In genomic region chr7:30799206-30799975, GRCh38 we compare ENCODE assay signal across 8 cellular contexts. TPM values are rescaled to one million over a fixed set of nuclear protein-coding genes. Genes with fewer than 3 reads are reported as not detected.
DNase-seq lines count a peak whose midpoint lies in the region; ATAC-seq and TF ChIP-seq lines count a peak whose summit lies in the region.

No MANE protein-coding gene starts in this region.

- peak; percentile 76 for ATAC-seq in GM21576 (IDR thresholded peaks at IDR 0.05; ENCODE audit: unreplicated experiment)

- H3K36me3 ChIP-seq in stomach smooth muscle (ENCODE audit: control insufficient read depth in 2 of 2, insufficient read depth in 2 of 2, low read length in 2 of 2): peaks cover 0 to 3% of the 10 kb centered on the region in 2 donors

- peak overlapping the region; percentile 49 for H3K27ac ChIP-seq in stomach smooth muscle (ENCODE audit: low read length)

- peak overlapping the region in 1 of 2 donors; percentile 5 for H3K9ac ChIP-seq in stomach smooth muscle (ENCODE audit: low read length in 2 of 2)

- H3K9me3 ChIP-seq in stomach smooth muscle (ENCODE audit: control insufficient read depth in 2 of 2, low read length in 2 of 2): no peaks in the 10 kb centered on the region

- CTCF ChIA-PET in GM10248 (lab: Yijun Ruan, JAX): interaction anchor here (0.8 to 2.9 kb wide), 16 partner anchors 8 to 334 kb away, joined by 3 to 31 read pairs (median 5); no protein-coding TSS in a partner anchor

- no peak overlapping the region for H3K4me3 ChIP-seq in epithelial cell of esophagus (ENCODE audit: low read length)
- H3K4me3 ChIP-seq in stomach smooth muscle (ENCODE audit: low read length in 2 of 2): no peak overlapping the region

- DNase-seq in GM10248 (ENCODE audit: extremely low spot score) (peak; percentile 69), HS-27A (ENCODE audit: low read depth) (peak; percentile 47), epithelial cell of esophagus (ENCODE audit: low read depth) (peak; percentile 96), COR-L47 (lab: John Stamatoyannopoulos, UW) (no peak), HT-29 (ENCODE audit: low spot score) (no peak)
- no peak for DNase-seq in central memory CD4-positive, alpha-beta T cell

- peaks cover 73% of the 10 kb centered on the region for H3K4me1 ChIP-seq in stomach smooth muscle (ENCODE audit: control insufficient read depth, insufficient read depth, low read length)

- POLR2A ChIA-PET in GM10248 (lab: Yijun Ruan, JAX): no interaction called here

- TF ChIP-seq CTCF in GM10248 (IDR thresholded peaks at IDR 0.05; ENCODE audit: control extremely low read depth, extremely low read depth, low read depth, missing control alignments) (no peak), epithelial cell of esophagus (IDR thresholded peaks at IDR 0.05; ENCODE audit: insufficient read depth, low read depth, low read length, missing control alignments) (no peak)

- no peaks in the 10 kb centered on the region for H3K27me3 ChIP-seq in stomach smooth muscle (ENCODE audit: control insufficient read depth in 1 of 2, insufficient read depth in 2 of 2, low read length in 2 of 2)

RNA-seq across cellular contexts. Expression of gene MINDY4, which starts 28.2 kb away (rescaled TPM):
- 3.5 TPM in 2 replicates for total RNA-seq in HT-29 (2014; rRNA removed; shearing (Covaris generic))

RNA-seq across cellular contexts. Expression of gene INMT, which starts 47.5 kb away (rescaled TPM):
- total RNA-seq in HT-29 (2014; rRNA removed; shearing (Covaris generic)): not detected in 2 replicates

Comparison
In these comparisons a context has a peak if more than half of its experiments do, and no peak if none do; other contexts are left out.
1. DNase-seq: peak in GM10248 (single experiment), HS-27A (single experiment) and epithelial cell of esophagus (single experiment); none in COR-L47 (single experiment), central memory CD4-positive, alpha-beta T cell (single experiment) and HT-29 (single experiment).